ENCODE assay signal across 9 cellular contexts in genomic region chr1:62906428-62906886, GRCh38.
DNase-seq lines count a peak whose midpoint lies in the region; ATAC-seq and TF ChIP-seq lines count a peak whose summit lies in the region.
"Had no signal": no experiment of that assay in that cellular context is flagged by ENCODE, and none has a peak within 500 bp of the region (broad histone marks: within the 10 kb centered on the region; RNA-seq: fewer than 3 reads in every experiment).

No MANE protein-coding gene starts in this region.

- intact Hi-C loops in HCT116 (cut with micrococcal nuclease): no loop called here
- intact Hi-C loops in right lobe of liver (cut with DNase I): no loop called here

- TF ChIP-seq CTCF in HCT116 (IDR thresholded peaks at IDR 0.05 in 2 of 3, conservative IDR thresholded peaks at IDR 0.05 in 1 of 3; ENCODE audit: borderline replicate concordance in 1 of 3, insufficient read depth in 1 of 3, low read depth in 2 of 3, low read length in 2 of 3) (peak; percentile 62 to 82 (median 78)), right lobe of liver (IDR thresholded peaks at IDR 0.05) (peak in 3 of 4 donors; percentile 7 to 18 (median 18))

- RAD21 ChIA-PET in HCT116 (lab: Charles Lee; ENCODE audit: low non-redundant PET in 1 of 2, low total read pairs in 2 of 2, uncharacterized antibody in 2 of 2, unreplicated experiment in 2 of 2): no interaction called here

- no peaks in the 10 kb centered on the region for H3K79me2 ChIP-seq in HCT116 (ENCODE audit: insufficient read depth, low read length)

- H3K27me3 ChIP-seq in HCT116 (ENCODE audit: insufficient read depth, low read length): no peaks in the 10 kb centered on the region
- no peaks in the 10 kb centered on the region for H3K27me3 ChIP-seq in right lobe of liver

- DNase-seq in D341Med (ENCODE audit: low spot score) (peak; percentile 42), HCT116 (ENCODE audit: low read depth, low spot score) (peak; percentile 21), astrocyte of the hippocampus (ENCODE audit: low read depth, low spot score) (peak; percentile 8), right lobe of liver (no peak), retina (no peak)
- DNase-seq: activated gamma-delta T cell treated with Interleukin-2 at 50 U/mL for 16 hours had no signal

- peak overlapping the region; percentile 74 for H2AFZ ChIP-seq in HCT116 (ENCODE audit: low read depth, low read length, poor library complexity, severe bottlenecking)

- H3K4me2 ChIP-seq in HCT116 (ENCODE audit: low read length): peak overlapping the region; percentile 66

- ATAC-seq in HCT116 (peak; percentile 93), right lobe of liver (no peak), HG02852 (IDR thresholded peaks at IDR 0.05; ENCODE audit: unreplicated experiment) (no peak), GM19467 (IDR thresholded peaks at IDR 0.05; ENCODE audit: unreplicated experiment) (no peak)

- CTCF ChIA-PET in HCT116 (lab: Charles Lee): interaction anchor here (0.7 to 3.7 kb wide), 9 partner anchors 9 to 73 kb away, joined by 3 to 18 read pairs (median 5); no protein-coding TSS in a partner anchor

- POLR2A ChIA-PET in HCT116 (lab: Charles Lee): no interaction called here

- TF ChIP-seq RAD21 in HCT116 (IDR thresholded peaks at IDR 0.05; ENCODE audit: low read depth): peak; percentile 27; the same call in 1 of the 2 replicates

- no peaks in the 10 kb centered on the region for H4K20me1 ChIP-seq in HCT116 (ENCODE audit: insufficient read depth)

- H3K27ac ChIP-seq in HCT116 (ENCODE audit: low read depth, low read length): no peak overlapping the region
- H3K27ac ChIP-seq in right lobe of liver: no peak overlapping the region
- H3K27ac ChIP-seq: SJSA1 had no signal

- TF ChIP-seq POLR2A in HCT116 (IDR thresholded peaks at IDR 0.05; ENCODE audit: borderline replicate concordance, extremely low read depth, insufficient read depth, insufficient read length) (no peak), right lobe of liver (IDR thresholded peaks at IDR 0.05) (no peak)

- H3K4me1 ChIP-seq in HCT116 (ENCODE audit: control insufficient read depth in 1 of 2, insufficient read depth in 2 of 2, low read length in 2 of 2): no peaks in the 10 kb centered on the region
- no peaks in the 10 kb centered on the region for H3K4me1 ChIP-seq in right lobe of liver
- H3K4me1 ChIP-seq: SJSA1 had no signal

- no peak overlapping the region for H3K9ac ChIP-seq in HCT116 (ENCODE audit: low read length)

- WGBS in right lobe of liver (ENCODE audit: insufficient coverage, low coverage, low lambda C conversion rate, missing lambda C conversion rate): 40% methylated on average over 8 of the region's 9 CpGs

- H3K36me3 ChIP-seq in HCT116 (ENCODE audit: control insufficient read depth in 1 of 2, insufficient read depth in 2 of 2, low read length in 2 of 2) (no peaks in the 10 kb centered on the region), right lobe of liver (no peaks in the 10 kb centered on the region)
- H3K36me3 ChIP-seq: SJSA1 had no signal

- H3K9me3 ChIP-seq in HCT116 (ENCODE audit: control insufficient read depth in 1 of 2, insufficient read depth in 1 of 2, low read depth in 1 of 2, low read length in 2 of 2): no peaks in the 10 kb centered on the region
- no peaks in the 10 kb centered on the region for H3K9me3 ChIP-seq in right lobe of liver
- H3K9me3 ChIP-seq: SJSA1 had no signal

- no peaks in the 10 kb centered on the region for H3K9me2 ChIP-seq in HCT116 (ENCODE audit: insufficient read depth)

- BruUV-seq in HCT116 (replicated peaks; lab: Mats Ljungman, UMichigan): no TSS peak

- H3K4me3 ChIP-seq in HCT116 (replicated peaks in 1 of 2; ENCODE audit: low read depth in 1 of 2, low read length in 2 of 2) (no peak overlapping the region), right lobe of liver (no peak overlapping the region)
- H3K4me3 ChIP-seq: SJSA1 had no signal

TF ChIP-seq in HCT116, 20 proteins besides CTCF, POLR2A, EP300 and RAD21:
- TF ChIP-seq, protein P1, sequence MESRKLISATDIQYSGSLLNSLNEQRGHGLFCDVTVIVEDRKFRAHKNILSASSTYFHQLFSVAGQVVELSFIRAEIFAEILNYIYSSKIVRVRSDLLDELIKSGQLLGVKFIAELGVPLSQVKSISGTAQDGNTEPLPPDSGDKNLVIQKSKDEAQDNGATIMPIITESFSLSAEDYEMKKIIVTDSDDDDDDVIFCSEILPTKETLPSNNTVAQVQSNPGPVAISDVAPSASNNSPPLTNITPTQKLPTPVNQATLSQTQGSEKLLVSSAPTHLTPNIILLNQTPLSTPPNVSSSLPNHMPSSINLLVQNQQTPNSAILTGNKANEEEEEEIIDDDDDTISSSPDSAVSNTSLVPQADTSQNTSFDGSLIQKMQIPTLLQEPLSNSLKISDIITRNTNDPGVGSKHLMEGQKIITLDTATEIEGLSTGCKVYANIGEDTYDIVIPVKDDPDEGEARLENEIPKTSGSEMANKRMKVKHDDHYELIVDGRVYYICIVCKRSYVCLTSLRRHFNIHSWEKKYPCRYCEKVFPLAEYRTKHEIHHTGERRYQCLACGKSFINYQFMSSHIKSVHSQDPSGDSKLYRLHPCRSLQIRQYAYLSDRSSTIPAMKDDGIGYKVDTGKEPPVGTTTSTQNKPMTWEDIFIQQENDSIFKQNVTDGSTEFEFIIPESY (IDR thresholded peaks at IDR 0.05; ENCODE audit: extremely low read depth, insufficient replicate concordance, low read length): no peak
- no peak for TF ChIP-seq SIN3A (IDR thresholded peaks at IDR 0.05; ENCODE audit: low read depth)
- TF ChIP-seq SP1 (IDR thresholded peaks at IDR 0.05; ENCODE audit: low read depth): no peak
- TF ChIP-seq FOSL1 (IDR thresholded peaks at IDR 0.05; ENCODE audit: low read depth): no peak
- no peak for TF ChIP-seq EGR1 (IDR thresholded peaks at IDR 0.05; ENCODE audit: low read depth)
- TF ChIP-seq REST (IDR thresholded peaks at IDR 0.05; ENCODE audit: low read depth): no peak
- no peak for TF ChIP-seq TCF7L2 (IDR thresholded peaks at IDR 0.05; ENCODE audit: borderline replicate concordance, extremely low read depth, insufficient read depth, insufficient read length)
- no peak for TF ChIP-seq EZH2 (IDR thresholded peaks at IDR 0.05)
- TF ChIP-seq ELF1 (IDR thresholded peaks at IDR 0.05; ENCODE audit: borderline replicate concordance, low read depth): no peak
- no peak for TF ChIP-seq YY1 (IDR thresholded peaks at IDR 0.05; ENCODE audit: extremely low read depth, insufficient replicate concordance, low read depth, low read length)

Comparison
In these comparisons a context has a peak if more than half of its experiments do, and no peak if none do; other contexts are left out.
1. DNase-seq: peak in D341Med (single experiment), HCT116 (single experiment) and astrocyte of the hippocampus (single experiment); none in right lobe of liver (0 of 3) and retina (single experiment).